8 cellular contexts compared by ENCODE assay signal in genomic region chr22:46774456-46775363, GRCh38. TPM values are rescaled to one million over a fixed set of nuclear protein-coding genes. Genes with fewer than 3 reads are reported as not detected.
DNase-seq lines count a peak whose midpoint lies in the region; ATAC-seq, FAIRE-seq and TF ChIP-seq lines count a peak whose summit lies in the region.

No MANE protein-coding gene starts in this region.

- H3K4me1 ChIP-seq in kidney (ENCODE audit: control insufficient read depth in 1 of 2, insufficient read depth in 1 of 2, low read depth in 1 of 2, low read length in 2 of 2) = peaks cover 3 to 27% of the 10 kb centered on the region in 2 donors

- H3K4me3 ChIP-seq in kidney (ENCODE audit: low read length in 2 of 2) = no peak overlapping the region

- H3K4me1 Mint-ChIP-seq in activated CD4-positive, alpha-beta memory T cell treated with anti-CD3 and anti-CD28 coated beads for 36 hours (ENCODE audit: low read depth) = peaks cover 73% of the 10 kb centered on the region

- ATAC-seq in GM18861 (IDR thresholded peaks at IDR 0.05; ENCODE audit: unreplicated experiment) = peak; percentile 24
- ATAC-seq in HG02588 (IDR thresholded peaks at IDR 0.05; ENCODE audit: unreplicated experiment) = peak; percentile 19

- TF ChIP-seq CTCF in kidney (IDR thresholded peaks at IDR 0.05; ENCODE audit: borderline replicate concordance, extremely low read depth, insufficient read depth) = no peak

- intact Hi-C loops in activated CD4-positive, alpha-beta memory T cell treated with anti-CD3 and anti-CD28 coated beads for 36 hours (cut with micrococcal nuclease) = loop anchor here (1.0 kb wide), 1 partner anchor 12 kb away; the partner anchor contains the start of gene TBC1D22A
- intact Hi-C loops in kidney (cut with DNase I) = no loop called here

- H3K36me3 Mint-ChIP-seq in activated CD4-positive, alpha-beta memory T cell treated with anti-CD3 and anti-CD28 coated beads for 36 hours = peaks cover 2% of the 10 kb centered on the region

- CTCF ChIA-PET in activated CD4-positive, alpha-beta memory T cell treated with anti-CD3 and anti-CD28 coated beads for 36 hours (lab: Charles Lee) = interaction anchor here (1.0 to 3.6 kb wide), 7 partner anchors 10 to 211 kb away, joined by 3 to 28 read pairs (median 6); partner anchors contain the start of gene TBC1D22A

- no peaks in the 10 kb centered on the region for H3K36me3 ChIP-seq in kidney (ENCODE audit: control insufficient read depth in 1 of 2, insufficient read depth in 2 of 2, low read length in 2 of 2)

- H3K9me3 Mint-ChIP-seq in activated CD4-positive, alpha-beta memory T cell treated with anti-CD3 and anti-CD28 coated beads for 36 hours = no peaks in the 10 kb centered on the region

- DNase-seq in activated CD4-positive, alpha-beta memory T cell treated with anti-CD3 and anti-CD28 coated beads for 36 hours = peak; percentile 53
- DNase-seq in kidney (peak; percentile 66), COR-L47 (lab: John Stamatoyannopoulos, UW) (no peak), activated gamma-delta T cell (lab: John Stamatoyannopoulos, UW) (no peak), NCI-H2029 treated with DMSO at 0.1 percent for 48 hours (lab: John Stamatoyannopoulos, UW) (no peak), D341Med (ENCODE audit: low spot score) (no peak)

- POLR2A ChIA-PET in activated CD4-positive, alpha-beta memory T cell treated with anti-CD3 and anti-CD28 coated beads for 36 hours (lab: Charles Lee) = interaction anchor here (1.3 to 3.7 kb wide), 2 partner anchors 13 to 16 kb away, joined by 4 to 32 read pairs; partner anchors contain the start of gene TBC1D22A

- H3K27me3 Mint-ChIP-seq in activated CD4-positive, alpha-beta memory T cell treated with anti-CD3 and anti-CD28 coated beads for 36 hours = no peaks in the 10 kb centered on the region

- no peaks in the 10 kb centered on the region for H3K9me3 ChIP-seq in kidney (ENCODE audit: control insufficient read depth in 1 of 2, low read length in 2 of 2)

- peak overlapping the region; percentile 87 for H3K27ac Mint-ChIP-seq in activated CD4-positive, alpha-beta memory T cell treated with anti-CD3 and anti-CD28 coated beads for 36 hours

- no peak for FAIRE-seq in kidney (lab: Jason Lieb, UNC)

- peak overlapping the region; percentile 63 for H3K4me3 Mint-ChIP-seq in activated CD4-positive, alpha-beta memory T cell treated with anti-CD3 and anti-CD28 coated beads for 36 hours

- H3K27ac ChIP-seq in kidney (ENCODE audit: low read depth in 2 of 2, low read length in 2 of 2) = peak overlapping the region; percentile 44 to 49

- peak overlapping the region in 1 of 2 donors; percentile 5 for H3K9ac ChIP-seq in kidney (ENCODE audit: low read length in 2 of 2)

RNA-seq across cellular contexts. Expression of gene TBC1D22A, which starts 12.3 kb away (rescaled TPM):
- 10 to 100 TPM; 33.2 to 34.9 TPM for total RNA-seq in activated CD4-positive, alpha-beta memory T cell treated with anti-CD3 and anti-CD28 coated beads for 36 hours
- 39.4 TPM for total RNA-seq in kidney
- 24.6 TPM for polyA plus RNA-seq in kidney (ENCODE audit: insufficient read depth, low read depth, low replicate concordance)

RNA-seq across cellular contexts. Expression of gene CERK, which starts 36.7 kb away (rescaled TPM):
- 10 to 100 TPM; 54.4 to 55.0 TPM for total RNA-seq in activated CD4-positive, alpha-beta memory T cell treated with anti-CD3 and anti-CD28 coated beads for 36 hours
- total RNA-seq in kidney = 28.2 TPM
- polyA plus RNA-seq in kidney (ENCODE audit: insufficient read depth, low read depth, low replicate concordance) = 21.6 TPM

Comparison
In these comparisons a context has a peak if more than half of its experiments do, and no peak if none do; other contexts are left out.
1. DNase-seq: peak in activated CD4-positive, alpha-beta memory T cell treated with anti-CD3 and anti-CD28 coated beads for 36 hours (single experiment) and kidney (single experiment); none in COR-L47 (single experiment), activated gamma-delta T cell (single experiment), NCI-H2029 treated with DMSO at 0.1 percent for 48 hours (single experiment) and D341Med (single experiment).